1 cellular context compared by ENCODE assay signal in the genomic region with DNA sequence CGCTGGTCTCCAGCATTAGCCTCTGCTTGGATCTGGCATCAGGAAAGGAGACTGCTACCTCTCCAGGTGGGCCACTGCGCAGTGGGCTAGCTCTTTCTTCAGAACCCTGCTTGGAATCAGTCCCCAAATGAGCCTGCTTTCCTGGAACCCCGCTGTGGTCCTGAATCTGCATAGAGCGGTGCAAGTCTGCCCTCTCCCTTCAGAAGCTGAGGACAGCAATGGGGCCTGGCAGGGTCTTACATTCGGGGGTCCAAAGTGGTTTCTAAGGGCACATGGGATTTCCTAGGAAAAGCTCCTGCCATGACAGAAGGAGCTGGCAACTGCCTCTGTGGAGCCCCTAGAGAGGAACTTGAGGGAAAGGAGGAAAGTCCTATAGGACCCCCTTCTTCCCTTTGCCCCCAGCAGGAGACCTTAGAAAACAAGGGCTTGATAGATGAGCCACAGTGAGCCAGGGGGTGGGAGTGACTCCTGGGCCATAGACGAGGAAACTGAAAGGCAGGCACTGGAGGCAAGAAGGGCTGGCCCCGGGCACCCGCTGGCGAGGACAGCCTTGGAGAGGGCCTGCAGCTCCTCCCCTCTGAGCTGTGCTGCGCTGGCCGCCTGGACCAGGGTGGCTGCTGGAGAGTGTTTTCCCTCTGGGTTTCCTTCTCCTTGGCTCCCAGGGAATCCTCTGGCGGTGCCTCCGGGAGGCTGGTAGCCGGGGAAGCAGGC.
TF ChIP-seq lines count a peak whose summit lies in the region.

No MANE protein-coding gene starts in this region.

TF ChIP-seq in HEK293, 187 proteins besides CTCF, POLR2A, EP300 and RAD21 (continued from another document):
- TF ChIP-seq ZNF292 (tag by site-specific recombination; IDR thresholded peaks at IDR 0.05; ENCODE audit: borderline replicate concordance, low read depth), result no peak
- TF ChIP-seq, protein P1, sequence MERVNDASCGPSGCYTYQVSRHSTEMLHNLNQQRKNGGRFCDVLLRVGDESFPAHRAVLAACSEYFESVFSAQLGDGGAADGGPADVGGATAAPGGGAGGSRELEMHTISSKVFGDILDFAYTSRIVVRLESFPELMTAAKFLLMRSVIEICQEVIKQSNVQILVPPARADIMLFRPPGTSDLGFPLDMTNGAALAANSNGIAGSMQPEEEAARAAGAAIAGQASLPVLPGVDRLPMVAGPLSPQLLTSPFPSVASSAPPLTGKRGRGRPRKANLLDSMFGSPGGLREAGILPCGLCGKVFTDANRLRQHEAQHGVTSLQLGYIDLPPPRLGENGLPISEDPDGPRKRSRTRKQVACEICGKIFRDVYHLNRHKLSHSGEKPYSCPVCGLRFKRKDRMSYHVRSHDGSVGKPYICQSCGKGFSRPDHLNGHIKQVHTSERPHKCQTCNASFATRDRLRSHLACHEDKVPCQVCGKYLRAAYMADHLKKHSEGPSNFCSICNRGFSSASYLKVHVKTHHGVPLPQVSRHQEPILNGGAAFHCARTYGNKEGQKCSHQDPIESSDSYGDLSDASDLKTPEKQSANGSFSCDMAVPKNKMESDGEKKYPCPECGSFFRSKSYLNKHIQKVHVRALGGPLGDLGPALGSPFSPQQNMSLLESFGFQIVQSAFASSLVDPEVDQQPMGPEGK (tag by site-specific recombination; IDR thresholded peaks at IDR 0.05), result no peak
- no peak for TF ChIP-seq ZNF473 (tag by site-specific recombination; IDR thresholded peaks at IDR 0.05)
- no peak for TF ChIP-seq ZNF366 (tag by site-specific recombination; conservative IDR thresholded peaks at IDR 0.05)
- 0 out of 2 replicates have a peak, but pooled peaks have one; percentile 19 for TF ChIP-seq ZNF501 (tag by site-specific recombination; IDR thresholded peaks at IDR 0.05)
- no peak for TF ChIP-seq KLF7 (tag by site-specific recombination; IDR thresholded peaks at IDR 0.05; ENCODE audit: borderline replicate concordance)
- no peak for TF ChIP-seq ZNF837 (tag by site-specific recombination; IDR thresholded peaks at IDR 0.05)
- TF ChIP-seq ZFHX2 (tag by site-specific recombination; conservative IDR thresholded peaks at IDR 0.05), result no peak
- 0 out of 2 replicates have a peak, but pooled peaks have one; percentile 23 for TF ChIP-seq SP3 (tag by site-specific recombination; IDR thresholded peaks at IDR 0.05)
- TF ChIP-seq ZNF335 (tag by site-specific recombination; conservative IDR thresholded peaks at IDR 0.05), result peak; percentile 87
- no peak for TF ChIP-seq ZNF660 (tag by site-specific recombination; IDR thresholded peaks at IDR 0.05)
- no peak for TF ChIP-seq ZNF324 (tag by site-specific recombination; IDR thresholded peaks at IDR 0.05)
- TF ChIP-seq, protein P2, sequence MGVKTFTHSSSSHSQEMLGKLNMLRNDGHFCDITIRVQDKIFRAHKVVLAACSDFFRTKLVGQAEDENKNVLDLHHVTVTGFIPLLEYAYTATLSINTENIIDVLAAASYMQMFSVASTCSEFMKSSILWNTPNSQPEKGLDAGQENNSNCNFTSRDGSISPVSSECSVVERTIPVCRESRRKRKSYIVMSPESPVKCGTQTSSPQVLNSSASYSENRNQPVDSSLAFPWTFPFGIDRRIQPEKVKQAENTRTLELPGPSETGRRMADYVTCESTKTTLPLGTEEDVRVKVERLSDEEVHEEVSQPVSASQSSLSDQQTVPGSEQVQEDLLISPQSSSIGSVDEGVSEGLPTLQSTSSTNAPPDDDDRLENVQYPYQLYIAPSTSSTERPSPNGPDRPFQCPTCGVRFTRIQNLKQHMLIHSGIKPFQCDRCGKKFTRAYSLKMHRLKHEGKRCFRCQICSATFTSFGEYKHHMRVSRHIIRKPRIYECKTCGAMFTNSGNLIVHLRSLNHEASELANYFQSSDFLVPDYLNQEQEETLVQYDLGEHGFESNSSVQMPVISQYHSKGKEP (tag by site-specific recombination; IDR thresholded peaks at IDR 0.05), result no peak
- peak; percentile 53; the same call in 1 of the 2 replicates for TF ChIP-seq ZBTB8A (tag by site-specific recombination; IDR thresholded peaks at IDR 0.05)
- TF ChIP-seq, protein P3, sequence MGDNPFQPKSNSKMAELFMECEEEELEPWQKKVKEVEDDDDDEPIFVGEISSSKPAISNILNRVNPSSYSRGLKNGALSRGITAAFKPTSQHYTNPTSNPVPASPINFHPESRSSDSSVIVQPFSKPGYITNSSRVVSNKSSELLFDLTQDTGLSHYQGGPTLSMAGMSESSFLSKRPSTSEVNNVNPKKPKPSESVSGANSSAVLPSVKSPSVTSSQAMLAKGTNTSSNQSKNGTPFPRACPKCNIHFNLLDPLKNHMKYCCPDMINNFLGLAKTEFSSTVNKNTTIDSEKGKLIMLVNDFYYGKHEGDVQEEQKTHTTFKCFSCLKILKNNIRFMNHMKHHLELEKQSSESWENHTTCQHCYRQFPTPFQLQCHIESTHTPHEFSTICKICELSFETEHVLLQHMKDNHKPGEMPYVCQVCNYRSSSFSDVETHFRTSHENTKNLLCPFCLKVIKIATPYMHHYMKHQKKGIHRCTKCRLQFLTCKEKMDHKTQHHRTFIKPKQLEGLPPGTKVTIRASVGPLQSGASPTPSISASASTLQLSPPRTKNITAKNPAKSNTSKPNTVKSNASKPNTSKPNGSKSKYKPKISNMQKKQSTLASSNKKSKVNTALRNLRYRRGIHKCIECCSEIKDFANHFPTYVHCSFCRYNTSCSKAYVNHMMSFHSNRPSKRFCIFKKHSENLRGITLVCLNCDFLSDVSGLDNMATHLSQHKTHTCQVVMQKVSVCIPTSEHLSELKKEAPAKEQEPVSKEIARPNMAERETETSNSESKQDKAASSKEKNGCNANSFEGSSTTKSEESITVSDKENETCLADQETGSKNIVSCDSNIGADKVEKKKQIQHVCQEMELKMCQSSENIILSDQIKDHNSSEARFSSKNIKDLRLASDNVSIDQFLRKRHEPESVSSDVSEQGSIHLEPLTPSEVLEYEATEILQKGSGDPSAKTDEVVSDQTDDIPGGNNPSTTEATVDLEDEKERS (tag by site-specific recombination; IDR thresholded peaks at IDR 0.05), result no peak
- TF ChIP-seq GFI1B (tag by site-specific recombination; IDR thresholded peaks at IDR 0.05), result no peak
- TF ChIP-seq MEIS1 (CRISPR knock-in tag; IDR thresholded peaks at IDR 0.05; ENCODE audit: borderline replicate concordance), result no peak
- peak; percentile 91 for TF ChIP-seq ZIC2 (tag by site-specific recombination; IDR thresholded peaks at IDR 0.05)
- TF ChIP-seq, protein P4, sequence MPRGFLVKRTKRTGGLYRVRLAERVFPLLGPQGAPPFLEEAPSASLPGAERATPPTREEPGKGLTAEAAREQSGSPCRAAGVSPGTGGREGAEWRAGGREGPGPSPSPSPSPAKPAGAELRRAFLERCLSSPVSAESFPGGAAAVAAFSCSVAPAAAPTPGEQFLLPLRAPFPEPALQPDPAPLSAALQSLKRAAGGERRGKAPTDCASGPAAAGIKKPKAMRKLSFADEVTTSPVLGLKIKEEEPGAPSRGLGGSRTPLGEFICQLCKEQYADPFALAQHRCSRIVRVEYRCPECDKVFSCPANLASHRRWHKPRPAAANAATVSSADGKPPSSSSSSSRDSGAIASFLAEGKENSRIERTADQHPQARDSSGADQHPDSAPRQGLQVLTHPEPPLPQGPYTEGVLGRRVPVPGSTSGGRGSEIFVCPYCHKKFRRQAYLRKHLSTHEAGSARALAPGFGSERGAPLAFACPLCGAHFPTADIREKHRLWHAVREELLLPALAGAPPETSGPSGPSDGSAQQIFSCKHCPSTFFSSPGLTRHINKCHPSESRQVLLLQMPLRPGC (tag by site-specific recombination; IDR thresholded peaks at IDR 0.05), result no peak
- TF ChIP-seq ZNF843 (tag by site-specific recombination; IDR thresholded peaks at IDR 0.05), result no peak
- TF ChIP-seq ZNF558 (tag by site-specific recombination; IDR thresholded peaks at IDR 0.05), result no peak
- TF ChIP-seq ZNF624 (tag by site-specific recombination; IDR thresholded peaks at IDR 0.05), result no peak
- no peak for TF ChIP-seq ZNF768 (tag by site-specific recombination; IDR thresholded peaks at IDR 0.05)
- TF ChIP-seq PRDM1 (tag by site-specific recombination; IDR thresholded peaks at IDR 0.05), result no peak
- TF ChIP-seq ZNF571 (tag by site-specific recombination; IDR thresholded peaks at IDR 0.05), result no peak
- TF ChIP-seq ZNF677 (tag by site-specific recombination; IDR thresholded peaks at IDR 0.05), result no peak
- TF ChIP-seq ZNF560 (tag by site-specific recombination; IDR thresholded peaks at IDR 0.05; ENCODE audit: borderline replicate concordance), result no peak
- TF ChIP-seq ZBTB20 (tag by site-specific recombination; IDR thresholded peaks at IDR 0.05), result peak; percentile 79; the same call in 1 of the 2 replicates
- TF ChIP-seq IKZF3 (tag by site-specific recombination; IDR thresholded peaks at IDR 0.05), result 0 out of 2 replicates have a peak, but pooled peaks have one; percentile 18
- no peak for TF ChIP-seq ZNF830 (tag by site-specific recombination; IDR thresholded peaks at IDR 0.05; ENCODE audit: low read depth)
- no peak for TF ChIP-seq ZNF16 (tag by site-specific recombination; IDR thresholded peaks at IDR 0.05; ENCODE audit: low read depth)
- TF ChIP-seq, protein P5, sequence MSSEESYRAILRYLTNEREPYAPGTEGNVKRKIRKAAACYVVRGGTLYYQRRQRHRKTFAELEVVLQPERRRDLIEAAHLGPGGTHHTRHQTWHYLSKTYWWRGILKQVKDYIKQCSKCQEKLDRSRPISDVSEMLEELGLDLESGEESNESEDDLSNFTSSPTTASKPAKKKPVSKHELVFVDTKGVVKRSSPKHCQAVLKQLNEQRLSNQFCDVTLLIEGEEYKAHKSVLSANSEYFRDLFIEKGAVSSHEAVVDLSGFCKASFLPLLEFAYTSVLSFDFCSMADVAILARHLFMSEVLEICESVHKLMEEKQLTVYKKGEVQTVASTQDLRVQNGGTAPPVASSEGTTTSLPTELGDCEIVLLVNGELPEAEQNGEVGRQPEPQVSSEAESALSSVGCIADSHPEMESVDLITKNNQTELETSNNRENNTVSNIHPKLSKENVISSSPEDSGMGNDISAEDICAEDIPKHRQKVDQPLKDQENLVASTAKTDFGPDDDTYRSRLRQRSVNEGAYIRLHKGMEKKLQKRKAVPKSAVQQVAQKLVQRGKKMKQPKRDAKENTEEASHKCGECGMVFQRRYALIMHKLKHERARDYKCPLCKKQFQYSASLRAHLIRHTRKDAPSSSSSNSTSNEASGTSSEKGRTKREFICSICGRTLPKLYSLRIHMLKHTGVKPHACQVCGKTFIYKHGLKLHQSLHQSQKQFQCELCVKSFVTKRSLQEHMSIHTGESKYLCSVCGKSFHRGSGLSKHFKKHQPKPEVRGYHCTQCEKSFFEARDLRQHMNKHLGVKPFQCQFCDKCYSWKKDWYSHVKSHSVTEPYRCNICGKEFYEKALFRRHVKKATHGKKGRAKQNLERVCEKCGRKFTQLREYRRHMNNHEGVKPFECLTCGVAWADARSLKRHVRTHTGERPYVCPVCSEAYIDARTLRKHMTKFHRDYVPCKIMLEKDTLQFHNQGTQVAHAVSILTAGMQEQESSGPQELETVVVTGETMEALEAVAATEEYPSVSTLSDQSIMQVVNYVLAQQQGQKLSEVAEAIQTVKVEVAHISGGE (tag by site-specific recombination; conservative IDR thresholded peaks at IDR 0.05; ENCODE audit: low read depth), result no peak
- TF ChIP-seq ZNF510 (tag by site-specific recombination; IDR thresholded peaks at IDR 0.05; ENCODE audit: insufficient replicate concordance), result no peak
- TF ChIP-seq, protein P6, sequence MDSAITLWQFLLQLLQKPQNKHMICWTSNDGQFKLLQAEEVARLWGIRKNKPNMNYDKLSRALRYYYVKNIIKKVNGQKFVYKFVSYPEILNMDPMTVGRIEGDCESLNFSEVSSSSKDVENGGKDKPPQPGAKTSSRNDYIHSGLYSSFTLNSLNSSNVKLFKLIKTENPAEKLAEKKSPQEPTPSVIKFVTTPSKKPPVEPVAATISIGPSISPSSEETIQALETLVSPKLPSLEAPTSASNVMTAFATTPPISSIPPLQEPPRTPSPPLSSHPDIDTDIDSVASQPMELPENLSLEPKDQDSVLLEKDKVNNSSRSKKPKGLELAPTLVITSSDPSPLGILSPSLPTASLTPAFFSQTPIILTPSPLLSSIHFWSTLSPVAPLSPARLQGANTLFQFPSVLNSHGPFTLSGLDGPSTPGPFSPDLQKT (IDR thresholded peaks at IDR 0.05; ENCODE audit: borderline replicate concordance, low read depth, low read length), result no peak
- no peak for TF ChIP-seq ZNF596 (tag by site-specific recombination; IDR thresholded peaks at IDR 0.05)
- TF ChIP-seq ZNF202 (tag by site-specific recombination; IDR thresholded peaks at IDR 0.05; ENCODE audit: borderline replicate concordance), result no peak
- TF ChIP-seq TCF7L2 (IDR thresholded peaks at IDR 0.05; ENCODE audit: borderline replicate concordance, low read depth, low read length), result no peak
